26 cellular contexts compared by ENCODE assay signal in the genomic region with DNA sequence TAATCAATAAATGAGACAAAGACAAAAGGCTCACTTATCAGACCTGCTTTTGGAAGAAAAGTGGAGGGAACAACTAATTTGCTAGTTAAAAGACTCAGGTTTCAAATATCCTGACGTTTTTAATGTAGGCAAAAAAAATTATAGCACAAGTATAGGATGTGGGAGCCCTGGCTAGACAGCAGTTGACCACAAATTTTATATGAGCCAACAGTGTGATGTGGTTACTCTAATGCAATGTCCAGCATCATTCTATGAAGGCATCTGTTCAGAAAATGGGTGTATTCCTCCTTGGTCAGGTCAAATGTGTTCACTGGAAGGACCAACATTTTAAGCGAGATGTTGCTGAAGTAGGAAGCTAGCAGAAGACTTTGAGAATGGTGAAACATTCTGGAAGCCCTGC.
"Had no signal": no experiment of that assay in that cellular context is flagged by ENCODE, and none has a peak within 500 bp of the region (broad histone marks: within the 10 kb centered on the region; RNA-seq: fewer than 3 reads in every experiment).

No MANE protein-coding gene starts in this region.

- FAIRE-seq: TTC549, urothelium cell line had no signal

- DNase-seq: activated CD4-positive, alpha-beta T cell treated with anti-CD3 and anti-CD28 coated beads for 4 hours; activated CD4-positive, alpha-beta T cell treated with anti-CD3 and anti-CD28 coated beads, Interleukin-2, amount 50 U/mL, for 4 hours; activated naive CD4-positive, alpha-beta T cell; activated T-cell treated with anti-CD3 and anti-CD28 coated beads for 4 hours; activated T-cell treated with anti-CD3 and anti-CD28 coated beads, Interleukin-2, amount 50 U/mL, for 72 hours; anterior cingulate cortex; endodermal cell; gastrocnemius medialis; glutamatergic neuron; islet precursor cell; left cardiac atrium; mammary epithelial cell; naive B cell; nephron progenitor cell; ovary; right lobe of liver; stimulated activated CD4-positive, alpha-beta T cell treated with anti-CD3 and anti-CD28 coated beads, Interleukin-12 subunit alpha, Interleukin-12 subunit beta, amount 100 ng/mL, for 4 hours; stimulated activated CD4-positive, alpha-beta T cell treated with anti-CD3 and anti-CD28 coated beads, Interleukin-4, amount 100 ng/mL, for 24 hours; T-helper 9 cell; trophoblast cell had no signal

- H3K4me3 ChIP-seq: breast epithelium, gastrocnemius medialis, ovary, right lobe of liver, skin epidermis, thoracic aorta had no signal

- H3K36me3 ChIP-seq: breast epithelium, gastrocnemius medialis, ovary, right lobe of liver, thoracic aorta had no signal

- H3K9me3 ChIP-seq: breast epithelium, gastrocnemius medialis, ovary, right lobe of liver, thoracic aorta had no signal

- H3K27me3 ChIP-seq: breast epithelium, gastrocnemius medialis, ovary, right lobe of liver had no signal

- H3K27ac ChIP-seq: breast epithelium, gastrocnemius medialis, ovary, right lobe of liver, skin epidermis, thoracic aorta, VCaP had no signal

- H3K4me1 ChIP-seq: breast epithelium, right lobe of liver had no signal
